Comparison of ENCODE assay signal across 19 cellular contexts in the genomic region with DNA sequence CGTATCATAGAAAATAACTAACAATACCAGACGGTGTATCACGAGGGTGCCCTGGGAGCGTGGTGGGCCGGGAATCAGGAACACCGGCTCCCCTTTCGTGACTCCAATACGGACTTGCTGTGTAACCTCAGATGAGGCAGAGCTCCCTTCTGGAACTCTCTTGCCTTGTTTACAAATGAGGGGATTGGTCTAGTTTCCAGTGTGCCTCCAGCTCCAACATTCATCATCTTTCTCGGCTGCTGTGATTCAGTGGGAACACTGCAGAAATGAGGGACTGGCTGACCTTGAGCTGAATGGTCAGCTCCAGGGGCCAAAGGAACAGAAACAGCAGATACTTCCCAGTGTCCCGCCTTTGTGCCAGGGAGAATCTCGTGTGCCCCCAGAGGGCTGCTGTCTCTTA. TPM values are rescaled to one million over a fixed set of nuclear protein-coding genes. Genes with fewer than 3 reads are reported as not detected.
DNase-seq lines count a peak whose midpoint lies in the region; ATAC-seq, FAIRE-seq and TF ChIP-seq lines count a peak whose summit lies in the region.
"Had no signal": no experiment of that assay in that cellular context is flagged by ENCODE, and none has a peak within 500 bp of the region (broad histone marks: within the 10 kb centered on the region; RNA-seq: fewer than 3 reads in every experiment).

No MANE protein-coding gene starts in this region.

- CTCF ChIA-PET in HepG2 (lab: Yijun Ruan, JAX; ENCODE audit: low intra/inter-chr PET ratio, low total read pairs): no interaction called here

- H3K27ac ChIP-seq in HepG2 (ENCODE audit: extremely low read length, insufficient read depth, low read length): no peak overlapping the region
- H3K27ac ChIP-seq in right lobe of liver: no peak overlapping the region
- no peak overlapping the region for H3K27ac ChIP-seq in colonic mucosa
- H3K27ac ChIP-seq in mesodermal cell (ENCODE audit: low read depth, low read length, severe bottlenecking): peak overlapping the region; percentile 76
- H3K27ac ChIP-seq in MM.1S (ENCODE audit: low read length): no peak overlapping the region

- no peaks in the 10 kb centered on the region for H3K9me2 ChIP-seq in MM.1S (replicated peaks; ENCODE audit: insufficient read depth, low read length)

- no peaks in the 10 kb centered on the region for H3K27me3 ChIP-seq in HepG2 (ENCODE audit: control insufficient read depth in 1 of 2, insufficient read depth in 2 of 2, low read length in 2 of 2)
- no peaks in the 10 kb centered on the region for H3K27me3 ChIP-seq in right lobe of liver
- no peaks in the 10 kb centered on the region for H3K27me3 ChIP-seq in colonic mucosa
- H3K27me3 ChIP-seq in MM.1S (replicated peaks; ENCODE audit: insufficient read depth, low read length): no peaks in the 10 kb centered on the region
- H3K27me3 ChIP-seq: transverse colon had no signal

- TF ChIP-seq EP300 in HepG2 (IDR thresholded peaks at IDR 0.05; ENCODE audit: low read depth in 2 of 2, low read length in 2 of 2): no peak
- TF ChIP-seq EP300 in HepG2 (CRISPR knock-in tag; IDR thresholded peaks at IDR 0.05; ENCODE audit: borderline replicate concordance): no peak

- H2AFZ ChIP-seq in HepG2 (ENCODE audit: low read length) (no peak overlapping the region), MM.1S (ENCODE audit: low read length) (no peak overlapping the region)

- POLR2A ChIA-PET in HepG2 (lab: Yijun Ruan, JAX): interaction anchor here (0.9 to 1.5 kb wide), 4 partner anchors 22 to 47 kb away, joined by 3 to 6 read pairs (median 4); a partner anchor contains a TSS

- in situ Hi-C loops in HepG2 (cut with HindIII; ENCODE audit: extremely low pct_ligation_motif_present, low pct_unique_long_range_greater_than_20kb): no loop called here

- H3K9ac ChIP-seq in HepG2 (ENCODE audit: insufficient read depth, low read depth, low read length) (no peak overlapping the region), colonic mucosa (ENCODE audit: low read depth in 2 of 2, low read length in 2 of 2) (no peak overlapping the region), MM.1S (ENCODE audit: low read length) (no peak overlapping the region)

- no peak for TF ChIP-seq POLR2A in HepG2 (IDR thresholded peaks at IDR 0.05; ENCODE audit: insufficient read depth in 1 of 2, low read depth in 2 of 2, low read length in 2 of 2)
- TF ChIP-seq POLR2A in right lobe of liver (IDR thresholded peaks at IDR 0.05): no peak

- intact Hi-C loops in HepG2 (cut with micrococcal nuclease; ENCODE audit: unreplicated experiment) (no loop called here), right lobe of liver (cut with DNase I) (no loop called here), colonic mucosa (cut with DNase I) (no loop called here), left colon (cut with DNase I, micrococcal nuclease) (no loop called here)

- H3K9me3 ChIP-seq in HepG2 (ENCODE audit: low read length): no peaks in the 10 kb centered on the region
- H3K9me3 ChIP-seq in right lobe of liver: no peaks in the 10 kb centered on the region
- H3K9me3 ChIP-seq in colonic mucosa: no peaks in the 10 kb centered on the region
- no peaks in the 10 kb centered on the region for H3K9me3 ChIP-seq in mesodermal cell (ENCODE audit: control insufficient read depth, low read length)
- no peaks in the 10 kb centered on the region for H3K9me3 ChIP-seq in MM.1S (replicated peaks; ENCODE audit: insufficient read depth, low read length)
- H3K9me3 ChIP-seq: transverse colon had no signal

- 82% methylated on average over 11 of the region's 11 CpGs for WGBS in HepG2 (ENCODE audit: low lambda C conversion rate)
- WGBS in right lobe of liver (ENCODE audit: insufficient coverage, low coverage, low lambda C conversion rate, missing lambda C conversion rate): 78% methylated on average over 10 of the region's 11 CpGs
- WGBS in mesodermal cell (ENCODE audit: insufficient coverage in 2 of 2), 2 experiments: 82 to 91% methylated on average over 9 to 10 of the region's 11 CpGs

- DNase-seq in HepG2 (ENCODE audit: low spot score) (no peak), right lobe of liver (no peak), colonic mucosa (peak; percentile 13), glomerular visceral epithelial cell (ENCODE audit: extremely low spot score) (no peak), left colon (no peak), MM.1S (no peak)
- DNase-seq: Calu3; effector CD8-positive, alpha-beta T cell; kidney; NCI-H1417; NCI-H345; stimulated activated CD4-positive, alpha-beta T cell treated with anti-CD3 and anti-CD28 coated beads, Interleukin-1b, Interleukin-23, amount 100 ng/mL, for 48 hours; transverse colon had no signal

- H3K4me3 ChIP-seq in HepG2 (replicated peaks in 1 of 3; ENCODE audit: insufficient read depth in 1 of 3, low read depth in 2 of 3, low read length in 3 of 3): no peak overlapping the region
- H3K4me3 ChIP-seq in right lobe of liver: no peak overlapping the region
- H3K4me3 ChIP-seq in colonic mucosa: no peak overlapping the region
- no peak overlapping the region for H3K4me3 ChIP-seq in mesodermal cell (ENCODE audit: extremely low read depth, insufficient read depth, low read length, poor library complexity, severe bottlenecking)
- H3K4me3 ChIP-seq in MM.1S (ENCODE audit: low read length): no peak overlapping the region
- H3K4me3 ChIP-seq: transverse colon had no signal

- no peak for FAIRE-seq in HepG2 (lab: Jason Lieb, UNC)
- FAIRE-seq: kidney had no signal

- H4K20me1 ChIP-seq in HepG2 (ENCODE audit: insufficient read depth, low read length) (no peaks in the 10 kb centered on the region), MM.1S (ENCODE audit: insufficient read depth, low read length) (no peaks in the 10 kb centered on the region)

- TF ChIP-seq CTCF in HepG2 (CRISPR knock-in tag; IDR thresholded peaks at IDR 0.05) (no peak), right lobe of liver (IDR thresholded peaks at IDR 0.05) (no peak), colonic mucosa (IDR thresholded peaks at IDR 0.05) (no peak), MM.1S (IDR thresholded peaks at IDR 0.05; ENCODE audit: low read length) (no peak)

- no TSS peak for BruUV-seq in HepG2 (replicated peaks; lab: Mats Ljungman, UMichigan)

- no peaks in the 10 kb centered on the region for H3K79me2 ChIP-seq in HepG2 (ENCODE audit: insufficient read depth, low read length)
- H3K79me2 ChIP-seq in MM.1S (ENCODE audit: low read length): no peaks in the 10 kb centered on the region

- H3K4me2 ChIP-seq in HepG2 (ENCODE audit: low read depth, low read length) (no peak overlapping the region), MM.1S (ENCODE audit: low read depth, low read length) (no peak overlapping the region)

- H3K4me1 ChIP-seq in HepG2 (ENCODE audit: insufficient read depth, low read length): peaks cover 38% of the 10 kb centered on the region
- no peaks in the 10 kb centered on the region for H3K4me1 ChIP-seq in right lobe of liver
- no peaks in the 10 kb centered on the region for H3K4me1 ChIP-seq in colonic mucosa
- H3K4me1 ChIP-seq in mesodermal cell (ENCODE audit: control insufficient read depth, insufficient read depth, low read length, poor library complexity, severe bottlenecking): peaks cover 19% of the 10 kb centered on the region
- H3K4me1 ChIP-seq in MM.1S (ENCODE audit: low read length): no peaks in the 10 kb centered on the region

- H3K36me3 ChIP-seq in HepG2 (replicated peaks in 1 of 2; ENCODE audit: control insufficient read depth in 1 of 2, insufficient read depth in 2 of 2, low read length in 2 of 2) (no peaks in the 10 kb centered on the region), right lobe of liver (no peaks in the 10 kb centered on the region), colonic mucosa (no peaks in the 10 kb centered on the region), mesodermal cell (ENCODE audit: control insufficient read depth, insufficient read depth, low read length) (no peaks in the 10 kb centered on the region), MM.1S (replicated peaks; ENCODE audit: insufficient read depth, low read length) (no peaks in the 10 kb centered on the region)
- H3K36me3 ChIP-seq: transverse colon had no signal

- no peak; the same call in 2 of the 3 replicates for ATAC-seq in HepG2
- ATAC-seq in right lobe of liver: no peak
- no peak for ATAC-seq in left colon
- ATAC-seq in GM21526 (IDR thresholded peaks at IDR 0.05; ENCODE audit: low FRiP score, unreplicated experiment): no peak

- no peaks in the 10 kb centered on the region for H3F3A ChIP-seq in MM.1S (ENCODE audit: insufficient read depth, low read length)

- no peak for TF ChIP-seq RAD21 in HepG2 (CRISPR knock-in tag; IDR thresholded peaks at IDR 0.05)

RNA-seq across cellular contexts. Expression of a gene that starts 22.6 kb away (rescaled TPM):
- total RNA-seq in HepG2 (2016; rRNA removed; fragmentation: Illumina TruSeq; extraction: Trizol): 138 and 275 TPM in 2 replicates
- 50.3 and 55.8 TPM in 2 replicates for total RNA-seq in HepG2 (2016; cell fraction: cytosol; rRNA removed; fragmentation: Illumina TruSeq; extraction: Trizol; ENCODE audit: low read depth)
- 131 and 276 TPM in 2 replicates for total RNA-seq in HepG2 (2016; cell fraction: insoluble cytoplasmic fraction; rRNA removed; fragmentation: Illumina TruSeq; extraction: Trizol)
- 113 and 131 TPM in 2 replicates for total RNA-seq in HepG2 (2016; cell fraction: membrane; rRNA removed; fragmentation: Illumina TruSeq; extraction: Trizol)
- 247 and 314 TPM in 2 replicates for total RNA-seq in HepG2 (2016; cell fraction: nucleus; rRNA removed; fragmentation: Illumina TruSeq; extraction: Trizol)
- polyA plus RNA-seq in HepG2 (2011; rRNA removed): 441 and 457 TPM in 2 replicates
- polyA plus RNA-seq in HepG2 (2011; cell fraction: cytosol; rRNA removed): 304 and 337 TPM in 2 replicates
- polyA plus RNA-seq in HepG2 (2011; cell fraction: nucleus; rRNA removed): 658 and 897 TPM in 2 replicates
- 309 and 371 TPM in 2 replicates for polyA plus RNA-seq in HepG2 (2012)
- polyA plus RNA-seq in HepG2 (2016; cell fraction: cytosol; fragmentation: Illumina TruSeq; extraction: Trizol; ENCODE audit: low read depth): 43.1 and 46.7 TPM in 2 replicates
- 120 and 134 TPM in 2 replicates for polyA plus RNA-seq in HepG2 (2016; cell fraction: insoluble cytoplasmic fraction; fragmentation: Illumina TruSeq; extraction: Trizol; ENCODE audit: low read depth)
- 83.1 and 98.3 TPM in 2 replicates for polyA plus RNA-seq in HepG2 (2016; cell fraction: membrane; fragmentation: Illumina TruSeq; extraction: Trizol; ENCODE audit: low read depth)
- polyA plus RNA-seq in HepG2 (2016; cell fraction: nucleus; fragmentation: Illumina TruSeq; extraction: Trizol; ENCODE audit: insufficient read depth, low read depth): 385 and 414 TPM in 2 replicates
- 25.5 and 364 TPM in 2 replicates for polyA minus RNA-seq in HepG2 (2011; rRNA and poly(A)+ RNA removed; ENCODE audit: low replicate concordance)
- polyA minus RNA-seq in HepG2 (2011; cell fraction: cytosol; rRNA and poly(A)+ RNA removed): 249 and 302 TPM in 2 replicates
- polyA minus RNA-seq in HepG2 (2011; cell fraction: nucleus; rRNA and poly(A)+ RNA removed): 204 and 216 TPM in 2 replicates
- total RNA-seq in right lobe of liver: 100 to 1,000 TPM in 3 of 6 experiments, 10 to 100 TPM in 3; 30.7 to 143 (median 87.2) TPM
- 10 to 100 TPM; 47.5 to 63.3 TPM for total RNA-seq in colonic mucosa
- polyA plus RNA-seq in mesodermal cell (2013, experiment 1 of 2): 718 TPM
- polyA plus RNA-seq in mesodermal cell (2013, experiment 2 of 2): 804 TPM
- total RNA-seq in left colon: 10 to 100 TPM; 21.0 to 50.3 TPM
- total RNA-seq: activated T-helper 2 cell treated with anti-CD3 and anti-CD28 coated beads, Interferon-gamma antibody, Interleukin-2, Interleukin-4, amounts not matched to agents 10 μg/mL and 5 μg/mL and 100 μg/mL, durations not matched to agents 14 hours and 24 hours and 36 hours had no signal

RNA-seq across cellular contexts. Expression of a gene that starts 51.4 kb away (rescaled TPM):
- not detected in 2 replicates for total RNA-seq in HepG2 (2016; rRNA removed; fragmentation: Illumina TruSeq; extraction: Trizol)
- total RNA-seq in HepG2 (2016; cell fraction: cytosol; rRNA removed; fragmentation: Illumina TruSeq; extraction: Trizol; ENCODE audit: low read depth): not detected in 2 replicates
- total RNA-seq in HepG2 (2016; cell fraction: insoluble cytoplasmic fraction; rRNA removed; fragmentation: Illumina TruSeq; extraction: Trizol): 0.11 and 0.27 TPM in 2 replicates
- total RNA-seq in HepG2 (2016; cell fraction: membrane; rRNA removed; fragmentation: Illumina TruSeq; extraction: Trizol): not detected in 2 replicates
- not detected in 2 replicates for total RNA-seq in HepG2 (2016; cell fraction: nucleus; rRNA removed; fragmentation: Illumina TruSeq; extraction: Trizol)
- not detected in 2 replicates for polyA plus RNA-seq in HepG2 (2011; rRNA removed)
- polyA plus RNA-seq in HepG2 (2011; cell fraction: cytosol; rRNA removed): not detected in 2 replicates
- polyA plus RNA-seq in HepG2 (2011; cell fraction: nucleus; rRNA removed): 0.26 TPM in 1 of 2 replicates, not detected in the other
- 1.2 and 1.7 TPM in 2 replicates for polyA plus RNA-seq in HepG2 (2012)
- not detected in 2 replicates for polyA plus RNA-seq in HepG2 (2016; cell fraction: cytosol; fragmentation: Illumina TruSeq; extraction: Trizol; ENCODE audit: low read depth)
- polyA plus RNA-seq in HepG2 (2016; cell fraction: insoluble cytoplasmic fraction; fragmentation: Illumina TruSeq; extraction: Trizol; ENCODE audit: low read depth): not detected in 2 replicates
- not detected in 2 replicates for polyA plus RNA-seq in HepG2 (2016; cell fraction: membrane; fragmentation: Illumina TruSeq; extraction: Trizol; ENCODE audit: low read depth)
- not detected in 2 replicates for polyA plus RNA-seq in HepG2 (2016; cell fraction: nucleus; fragmentation: Illumina TruSeq; extraction: Trizol; ENCODE audit: insufficient read depth, low read depth)
- not detected in 2 replicates for polyA minus RNA-seq in HepG2 (2011; rRNA and poly(A)+ RNA removed; ENCODE audit: low replicate concordance)
- not detected in 2 replicates for polyA minus RNA-seq in HepG2 (2011; cell fraction: cytosol; rRNA and poly(A)+ RNA removed)
- not detected in 2 replicates for polyA minus RNA-seq in HepG2 (2011; cell fraction: nucleus; rRNA and poly(A)+ RNA removed)
- 10 to 100 TPM in 5 of 6 experiments, 1 to 10 TPM in 1; 6.0 to 66.7 (median 43.7) TPM for total RNA-seq in right lobe of liver
- total RNA-seq in colonic mucosa: not detected
- not detected for polyA plus RNA-seq in mesodermal cell (2013, experiment 1 of 2)
- not detected for polyA plus RNA-seq in mesodermal cell (2013, experiment 2 of 2)
- total RNA-seq in left colon: not detected
- total RNA-seq: A673; activated T-helper 2 cell treated with anti-CD3 and anti-CD28 coated beads, Interferon-gamma antibody, Interleukin-2, Interleukin-4, amounts not matched to agents 10 μg/mL and 5 μg/mL and 100 μg/mL, durations not matched to agents 14 hours and 24 hours and 36 hours; Calu3; kidney; mononuclear cell; posterior vena cava; transverse colon had no signal

Comparison
In these comparisons a context has a peak if more than half of its experiments do, and no peak if none do; other contexts are left out.
1. RNA of a gene that starts 51.4 kb away (total RNA-seq): 6.0 to 66.7 TPM in right lobe of liver; 0.11 to 0.27 TPM in HepG2, not detected in colonic mucosa and not detected in left colon; every median in the first group is over 4 times any median in the second.